In the genomic region with DNA sequence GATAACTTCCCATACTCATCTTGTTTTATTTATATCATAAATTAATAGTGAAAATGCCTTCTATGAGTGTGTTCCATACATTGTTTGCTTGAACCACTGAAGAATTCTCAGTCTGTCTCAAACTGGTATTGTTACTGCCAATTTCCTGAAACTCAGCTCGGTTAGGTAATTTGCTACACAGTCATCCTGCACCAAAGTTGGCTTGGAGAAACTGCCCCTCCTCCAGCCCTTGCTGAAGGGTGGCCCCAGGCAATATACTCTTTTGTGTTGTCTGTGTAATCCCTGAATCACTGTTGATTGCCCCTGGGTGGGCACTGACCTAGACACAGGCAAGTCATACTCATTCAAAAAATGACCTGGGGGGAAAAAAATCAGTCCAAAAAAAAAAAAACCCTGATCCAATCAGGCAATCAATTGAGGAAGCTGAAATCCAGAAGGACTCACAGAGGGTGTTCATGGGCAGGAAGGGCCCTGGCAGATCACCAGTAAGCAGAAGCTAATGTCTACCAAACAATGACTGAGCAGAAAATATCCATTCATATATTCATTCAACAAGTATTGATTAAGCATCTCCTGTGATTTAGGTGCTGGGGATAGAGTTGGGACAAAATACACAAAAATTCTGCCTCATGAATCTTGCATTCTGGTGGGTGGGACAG, we compare ENCODE assay signal across 1 cellular context.
TF ChIP-seq lines count a peak whose summit lies in the region.

No MANE protein-coding gene starts in this region.

TF ChIP-seq in WTC11, 78 proteins besides CTCF, POLR2A, EP300 and RAD21 (continued from another document):
- TF ChIP-seq, protein P1, sequence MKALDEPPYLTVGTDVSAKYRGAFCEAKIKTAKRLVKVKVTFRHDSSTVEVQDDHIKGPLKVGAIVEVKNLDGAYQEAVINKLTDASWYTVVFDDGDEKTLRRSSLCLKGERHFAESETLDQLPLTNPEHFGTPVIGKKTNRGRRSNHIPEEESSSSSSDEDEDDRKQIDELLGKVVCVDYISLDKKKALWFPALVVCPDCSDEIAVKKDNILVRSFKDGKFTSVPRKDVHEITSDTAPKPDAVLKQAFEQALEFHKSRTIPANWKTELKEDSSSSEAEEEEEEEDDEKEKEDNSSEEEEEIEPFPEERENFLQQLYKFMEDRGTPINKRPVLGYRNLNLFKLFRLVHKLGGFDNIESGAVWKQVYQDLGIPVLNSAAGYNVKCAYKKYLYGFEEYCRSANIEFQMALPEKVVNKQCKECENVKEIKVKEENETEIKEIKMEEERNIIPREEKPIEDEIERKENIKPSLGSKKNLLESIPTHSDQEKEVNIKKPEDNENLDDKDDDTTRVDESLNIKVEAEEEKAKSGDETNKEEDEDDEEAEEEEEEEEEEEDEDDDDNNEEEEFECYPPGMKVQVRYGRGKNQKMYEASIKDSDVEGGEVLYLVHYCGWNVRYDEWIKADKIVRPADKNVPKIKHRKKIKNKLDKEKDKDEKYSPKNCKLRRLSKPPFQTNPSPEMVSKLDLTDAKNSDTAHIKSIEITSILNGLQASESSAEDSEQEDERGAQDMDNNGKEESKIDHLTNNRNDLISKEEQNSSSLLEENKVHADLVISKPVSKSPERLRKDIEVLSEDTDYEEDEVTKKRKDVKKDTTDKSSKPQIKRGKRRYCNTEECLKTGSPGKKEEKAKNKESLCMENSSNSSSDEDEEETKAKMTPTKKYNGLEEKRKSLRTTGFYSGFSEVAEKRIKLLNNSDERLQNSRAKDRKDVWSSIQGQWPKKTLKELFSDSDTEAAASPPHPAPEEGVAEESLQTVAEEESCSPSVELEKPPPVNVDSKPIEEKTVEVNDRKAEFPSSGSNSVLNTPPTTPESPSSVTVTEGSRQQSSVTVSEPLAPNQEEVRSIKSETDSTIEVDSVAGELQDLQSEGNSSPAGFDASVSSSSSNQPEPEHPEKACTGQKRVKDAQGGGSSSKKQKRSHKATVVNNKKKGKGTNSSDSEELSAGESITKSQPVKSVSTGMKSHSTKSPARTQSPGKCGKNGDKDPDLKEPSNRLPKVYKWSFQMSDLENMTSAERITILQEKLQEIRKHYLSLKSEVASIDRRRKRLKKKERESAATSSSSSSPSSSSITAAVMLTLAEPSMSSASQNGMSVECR (CRISPR knock-in tag; IDR thresholded peaks at IDR 0.05; ENCODE audit: borderline replicate concordance), result no peak
- TF ChIP-seq ZNF263 (CRISPR knock-in tag; IDR thresholded peaks at IDR 0.05; ENCODE audit: low read depth), result no peak
- TF ChIP-seq CREM (CRISPR knock-in tag; IDR thresholded peaks at IDR 0.05), result no peak
- no peak for TF ChIP-seq ZNF416 (CRISPR knock-in tag; IDR thresholded peaks at IDR 0.05)
- TF ChIP-seq ATF1 (CRISPR knock-in tag; IDR thresholded peaks at IDR 0.05), result no peak
- no peak for TF ChIP-seq TEAD4 (CRISPR knock-in tag; IDR thresholded peaks at IDR 0.05)
- TF ChIP-seq RORB (CRISPR knock-in tag; IDR thresholded peaks at IDR 0.05), result no peak
- TF ChIP-seq SP1 (CRISPR knock-in tag; conservative IDR thresholded peaks at IDR 0.05), result no peak
